21 cellular contexts compared by ENCODE assay signal in genomic region chr14:96250545-96250944, GRCh38. TPM values are rescaled to one million over a fixed set of nuclear protein-coding genes. Genes with fewer than 3 reads are reported as not detected.
A peak's percentile ranks its signal among the peaks of the same experiment; 100 is the strongest.
DNase-seq lines count a peak whose midpoint lies in the region; ATAC-seq, FAIRE-seq and TF ChIP-seq lines count a peak whose summit lies in the region.
"Had no signal": no experiment of that assay in that cellular context is flagged by ENCODE, and none has a peak within 500 bp of the region (broad histone marks: within the 10 kb centered on the region; RNA-seq: fewer than 3 reads in every experiment).

No MANE protein-coding gene starts in this region.

- no peak for FAIRE-seq in GM12892 (lab: Jason Lieb, UNC)
- FAIRE-seq: D721Med, G401.6 had no signal

- DNase-seq in NCI-H748 (lab: John Stamatoyannopoulos, UW; ENCODE audit: unreplicated experiment) = peak; percentile 47
- no peak for DNase-seq in NCI-H748 treated with DMSO at 0.1 percent for 48 hours (lab: John Stamatoyannopoulos, UW)
- peak; percentile 38 for DNase-seq in NCI-H146 (lab: John Stamatoyannopoulos, UW)
- DNase-seq in left colon = no peak
- no peak for DNase-seq in GM12892 (ENCODE audit: insufficient read length)
- DNase-seq in effector CD8-positive, alpha-beta T cell (lab: John Stamatoyannopoulos, UW) = no peak
- no peak for DNase-seq in effector memory CD8-positive, alpha-beta T cell
- DNase-seq: CD4-positive, CD25-positive, alpha-beta regulatory T cell; GOT3; HCEC 1CT; NCI-H1048; NCI-H187 treated with DMSO at 0.1 percent for 48 hours; NCI-H226; NCI-H510A; NCI-H774; PC-9; SJCRH30 had no signal

- H3K9me3 Mint-ChIP-seq in effector memory CD8-positive, alpha-beta T cell = no peaks in the 10 kb centered on the region
- H3K9me3 Mint-ChIP-seq: CD4-positive, CD25-positive, alpha-beta regulatory T cell had no signal

- intact Hi-C loops in left colon (cut with DNase I, micrococcal nuclease) = no loop called here

- H3K27me3 Mint-ChIP-seq in effector memory CD8-positive, alpha-beta T cell = peaks cover 69 to 97% of the 10 kb centered on the region in 2 donors

- no peaks in the 10 kb centered on the region for H3K4me1 Mint-ChIP-seq in effector memory CD8-positive, alpha-beta T cell (ENCODE audit: low read depth in 2 of 2)
- H3K4me1 Mint-ChIP-seq: CD4-positive, CD25-positive, alpha-beta regulatory T cell had no signal

- H3K27ac Mint-ChIP-seq in effector memory CD8-positive, alpha-beta T cell = no peak overlapping the region
- H3K27ac Mint-ChIP-seq: CD4-positive, CD25-positive, alpha-beta regulatory T cell had no signal

- no peak for TF ChIP-seq POLR2A in GM12892 (IDR thresholded peaks at IDR 0.05; ENCODE audit: low read depth, low read length)

- H3K36me3 Mint-ChIP-seq in effector memory CD8-positive, alpha-beta T cell (ENCODE audit: insufficient read depth) = no peaks in the 10 kb centered on the region
- H3K36me3 Mint-ChIP-seq: CD4-positive, CD25-positive, alpha-beta regulatory T cell had no signal

- peak; percentile 74 for ATAC-seq in left colon
- ATAC-seq in effector memory CD8-positive, alpha-beta T cell (replicated peaks) = no peak
- ATAC-seq: Right ventricle myocardium inferior, SK-N-SH treated with all-trans-retinoic acid at 6 μM for 48 hours had no signal

- no peak overlapping the region for H3K4me3 Mint-ChIP-seq in effector memory CD8-positive, alpha-beta T cell
- H3K4me3 Mint-ChIP-seq: CD4-positive, CD25-positive, alpha-beta regulatory T cell had no signal

RNA-seq across cellular contexts. Expression of gene BDKRB1, which starts 5.5 kb away (rescaled TPM):
- 1 to 10 TPM; 5.2 to 6.6 TPM for total RNA-seq in left colon
- polyA plus RNA-seq in GM12892 (2012; ENCODE audit: missing spikeins) = not detected
- total RNA-seq: CD4-positive, CD25-positive, alpha-beta regulatory T cell; PC-9; Right ventricle myocardium inferior had no signal
- polyA plus RNA-seq: CD4-positive, CD25-positive, alpha-beta regulatory T cell had no signal

RNA-seq across cellular contexts. Expression of gene BDKRB2, which starts 45.9 kb away (rescaled TPM):
- total RNA-seq in left colon = 10 to 100 TPM; 14.2 to 33.6 TPM
- polyA plus RNA-seq in GM12892 (2012; ENCODE audit: missing spikeins) = not detected
- total RNA-seq: CD4-positive, CD25-positive, alpha-beta regulatory T cell; SJCRH30 had no signal
- polyA plus RNA-seq: CD4-positive, CD25-positive, alpha-beta regulatory T cell had no signal

Comparison
In these comparisons a context has a peak if more than half of its experiments do, and no peak if none do; other contexts are left out.
1. DNase-seq: peak in NCI-H748 (single experiment) and NCI-H146 (single experiment); none in NCI-H748 treated with DMSO at 0.1 percent for 48 hours (single experiment), left colon (0 of 2), GM12892 (single experiment), effector CD8-positive, alpha-beta T cell (single experiment) and effector memory CD8-positive, alpha-beta T cell (0 of 3).